1 cellular context compared by ENCODE assay signal in genomic region chr10:62506371-62506770, GRCh38.
TF ChIP-seq lines count a peak whose summit lies in the region.

No MANE protein-coding gene starts in this region.

TF ChIP-seq in WTC11, 78 proteins besides CTCF, POLR2A, EP300 and RAD21 (continued from another document):
- TF ChIP-seq ZBTB43 (CRISPR knock-in tag; IDR thresholded peaks at IDR 0.05) (no peak), CBFB (CRISPR knock-in tag; IDR thresholded peaks at IDR 0.05; ENCODE audit: low read depth) (no peak), NFYB (CRISPR knock-in tag; conservative IDR thresholded peaks at IDR 0.05; ENCODE audit: low read depth) (no peak), ARID4B (CRISPR knock-in tag; IDR thresholded peaks at IDR 0.05; ENCODE audit: borderline replicate concordance) (no peak), ZSCAN18 (CRISPR knock-in tag; IDR thresholded peaks at IDR 0.05) (no peak), ZNF396 (CRISPR knock-in tag; IDR thresholded peaks at IDR 0.05; ENCODE audit: borderline replicate concordance) (no peak), SOX15 (CRISPR knock-in tag; IDR thresholded peaks at IDR 0.05) (no peak), USF2 (CRISPR knock-in tag; IDR thresholded peaks at IDR 0.05) (no peak), ZNF281 (CRISPR knock-in tag; IDR thresholded peaks at IDR 0.05) (no peak), TEAD4 (CRISPR knock-in tag; IDR thresholded peaks at IDR 0.05) (no peak), RELA (CRISPR knock-in tag; IDR thresholded peaks at IDR 0.05; ENCODE audit: borderline replicate concordance) (no peak), E2F1 (CRISPR knock-in tag; IDR thresholded peaks at IDR 0.05) (no peak)
